Comparison of ENCODE assay signal across 12 cellular contexts in genomic region chr5:64690104-64690416, GRCh38. TPM values are rescaled to one million over a fixed set of nuclear protein-coding genes. Genes with fewer than 3 reads are reported as not detected.
A peak's percentile ranks its signal among the peaks of the same experiment; 100 is the strongest.
DNase-seq lines count a peak whose midpoint lies in the region; ATAC-seq and TF ChIP-seq lines count a peak whose summit lies in the region.
"Had no signal": no experiment of that assay in that cellular context is flagged by ENCODE, and none has a peak within 500 bp of the region (broad histone marks: within the 10 kb centered on the region; RNA-seq: fewer than 3 reads in every experiment).

No MANE protein-coding gene starts in this region.

- peaks cover 0 to 8% (median 5%) of the 10 kb centered on the region in 3 donors for H3K4me1 ChIP-seq in skeletal muscle tissue (ENCODE audit: control insufficient read depth in 3 of 3, insufficient read depth in 3 of 3, low read length in 3 of 3)
- H3K4me1 ChIP-seq: BE2C had no signal

- no peak overlapping the region for H3K27ac Mint-ChIP-seq in activated CD4-positive, alpha-beta T cell treated with anti-CD3 and anti-CD28 coated beads, Interleukin-2, amount 10 ng/mL, durations not matched to agents 7 days and 5 days
- H3K27ac Mint-ChIP-seq in activated T-helper 1 cell treated with anti-CD3 and anti-CD28 coated beads, Interleukin-12 subunit alpha, Interleukin-12 subunit beta, Interleukin-2, Interleukin-4 antibody, amounts not matched to agents 30 ng/mL and 10 ng/mL and 1 ng/mL, durations not matched to agents 14 hours and 24 hours and 36 hours: no peak overlapping the region
- H3K27ac Mint-ChIP-seq in glutamatergic neuron (ENCODE audit: unreplicated experiment): no peak overlapping the region

- TF ChIP-seq CTCF in glutamatergic neuron (IDR thresholded peaks at IDR 0.05; ENCODE audit: partially characterized antibody, unreplicated experiment): no peak

- H3K27me3 Mint-ChIP-seq in activated CD4-positive, alpha-beta T cell treated with anti-CD3 and anti-CD28 coated beads, Interleukin-2, amount 10 ng/mL, durations not matched to agents 7 days and 5 days: peaks cover 50% of the 10 kb centered on the region
- peaks cover 50% of the 10 kb centered on the region for H3K27me3 Mint-ChIP-seq in activated T-helper 1 cell treated with anti-CD3 and anti-CD28 coated beads, Interleukin-12 subunit alpha, Interleukin-12 subunit beta, Interleukin-2, Interleukin-4 antibody, amounts not matched to agents 30 ng/mL and 10 ng/mL and 1 ng/mL, durations not matched to agents 14 hours and 24 hours and 36 hours (ENCODE audit: insufficient read depth)
- H3K27me3 Mint-ChIP-seq in glutamatergic neuron (ENCODE audit: unreplicated experiment): peaks cover 9% of the 10 kb centered on the region

- intact Hi-C loops in activated T-helper 1 cell treated with anti-CD3 and anti-CD28 coated beads, Interleukin-12 subunit alpha, Interleukin-12 subunit beta, Interleukin-2, Interleukin-4 antibody, amounts not matched to agents 30 ng/mL and 10 ng/mL and 1 ng/mL, durations not matched to agents 14 hours and 24 hours and 36 hours (cut with micrococcal nuclease): no loop called here

- ATAC-seq in HG03045 (IDR thresholded peaks at IDR 0.05; ENCODE audit: unreplicated experiment) (no peak), GM18858 (IDR thresholded peaks at IDR 0.05; ENCODE audit: unreplicated experiment) (no peak)
- ATAC-seq: gastroesophageal sphincter had no signal

- H3K36me3 Mint-ChIP-seq in activated CD4-positive, alpha-beta T cell treated with anti-CD3 and anti-CD28 coated beads, Interleukin-2, amount 10 ng/mL, durations not matched to agents 7 days and 5 days (ENCODE audit: low read depth): no peaks in the 10 kb centered on the region
- no peaks in the 10 kb centered on the region for H3K36me3 Mint-ChIP-seq in activated T-helper 1 cell treated with anti-CD3 and anti-CD28 coated beads, Interleukin-12 subunit alpha, Interleukin-12 subunit beta, Interleukin-2, Interleukin-4 antibody, amounts not matched to agents 30 ng/mL and 10 ng/mL and 1 ng/mL, durations not matched to agents 14 hours and 24 hours and 36 hours (ENCODE audit: low read depth)
- no peaks in the 10 kb centered on the region for H3K36me3 Mint-ChIP-seq in glutamatergic neuron (ENCODE audit: unreplicated experiment)

- H3K9me3 ChIP-seq in skeletal muscle tissue (ENCODE audit: control insufficient read depth in 3 of 3, low read length in 3 of 3): no peaks in the 10 kb centered on the region
- H3K9me3 ChIP-seq: BE2C, gastroesophageal sphincter had no signal

- CTCF ChIA-PET in activated CD4-positive, alpha-beta T cell treated with anti-CD3 and anti-CD28 coated beads, Interleukin-2, amount 10 ng/mL, durations not matched to agents 7 days and 5 days (lab: Charles Lee): no interaction called here

- H3K4me3 Mint-ChIP-seq in activated CD4-positive, alpha-beta T cell treated with anti-CD3 and anti-CD28 coated beads, Interleukin-2, amount 10 ng/mL, durations not matched to agents 7 days and 5 days: peak overlapping the region; percentile 3
- H3K4me3 Mint-ChIP-seq in activated T-helper 1 cell treated with anti-CD3 and anti-CD28 coated beads, Interleukin-12 subunit alpha, Interleukin-12 subunit beta, Interleukin-2, Interleukin-4 antibody, amounts not matched to agents 30 ng/mL and 10 ng/mL and 1 ng/mL, durations not matched to agents 14 hours and 24 hours and 36 hours: peak overlapping the region; percentile 27
- peak overlapping the region; percentile 98 for H3K4me3 Mint-ChIP-seq in glutamatergic neuron (ENCODE audit: unreplicated experiment)

- H3K36me3 ChIP-seq in skeletal muscle tissue (ENCODE audit: control insufficient read depth in 3 of 3, insufficient read depth in 3 of 3, low read length in 3 of 3): no peaks in the 10 kb centered on the region
- H3K36me3 ChIP-seq: BE2C, gastroesophageal sphincter had no signal

- H3K9me3 Mint-ChIP-seq in activated CD4-positive, alpha-beta T cell treated with anti-CD3 and anti-CD28 coated beads, Interleukin-2, amount 10 ng/mL, durations not matched to agents 7 days and 5 days: no peaks in the 10 kb centered on the region
- no peaks in the 10 kb centered on the region for H3K9me3 Mint-ChIP-seq in activated T-helper 1 cell treated with anti-CD3 and anti-CD28 coated beads, Interleukin-12 subunit alpha, Interleukin-12 subunit beta, Interleukin-2, Interleukin-4 antibody, amounts not matched to agents 30 ng/mL and 10 ng/mL and 1 ng/mL, durations not matched to agents 14 hours and 24 hours and 36 hours
- peaks cover 3% of the 10 kb centered on the region for H3K9me3 Mint-ChIP-seq in glutamatergic neuron (ENCODE audit: unreplicated experiment)

- H3K4me3 ChIP-seq in skeletal muscle tissue (ENCODE audit: low read length in 3 of 3): peak overlapping the region; percentile 17 to 60 (median 60)

- H3K4me1 Mint-ChIP-seq in activated CD4-positive, alpha-beta T cell treated with anti-CD3 and anti-CD28 coated beads, Interleukin-2, amount 10 ng/mL, durations not matched to agents 7 days and 5 days: peaks cover 4% of the 10 kb centered on the region
- H3K4me1 Mint-ChIP-seq in activated T-helper 1 cell treated with anti-CD3 and anti-CD28 coated beads, Interleukin-12 subunit alpha, Interleukin-12 subunit beta, Interleukin-2, Interleukin-4 antibody, amounts not matched to agents 30 ng/mL and 10 ng/mL and 1 ng/mL, durations not matched to agents 14 hours and 24 hours and 36 hours (ENCODE audit: low read depth): peaks cover 6% of the 10 kb centered on the region
- H3K4me1 Mint-ChIP-seq in glutamatergic neuron (ENCODE audit: low read depth, unreplicated experiment): peaks cover 5% of the 10 kb centered on the region

- H3K9ac ChIP-seq in skeletal muscle tissue (ENCODE audit: low read depth in 1 of 3, low read length in 3 of 3): peak overlapping the region in 2 of 3 donors; percentile 6 to 26

- POLR2A ChIA-PET in activated CD4-positive, alpha-beta T cell treated with anti-CD3 and anti-CD28 coated beads, Interleukin-2, amount 10 ng/mL, durations not matched to agents 7 days and 5 days (lab: Charles Lee): no interaction called here

- peaks cover 12 to 23% (median 23%) of the 10 kb centered on the region in 3 donors for H3K27me3 ChIP-seq in skeletal muscle tissue (ENCODE audit: control insufficient read depth in 3 of 3, insufficient read depth in 3 of 3, low read length in 3 of 3)

- no peak overlapping the region for H3K27ac ChIP-seq in skeletal muscle tissue (ENCODE audit: low read depth, low read length)
- H3K27ac ChIP-seq: gastroesophageal sphincter had no signal

- DNase-seq in activated CD4-positive, alpha-beta T cell treated with anti-CD3 and anti-CD28 coated beads, Interleukin-2, amount 10 ng/mL, durations not matched to agents 7 days and 5 days: no peak
- no peak for DNase-seq in activated CD4-positive, alpha-beta T cell treated with anti-CD3 and anti-CD28 coated beads, Interleukin-2, amount 50 U/mL, for 48 hours
- DNase-seq in activated T-helper 1 cell treated with anti-CD3 and anti-CD28 coated beads, Interleukin-12 subunit alpha, Interleukin-12 subunit beta, Interleukin-2, Interleukin-4 antibody, amounts not matched to agents 30 ng/mL and 10 ng/mL and 1 ng/mL, durations not matched to agents 14 hours and 24 hours and 36 hours (ENCODE audit: low spot score): no peak
- DNase-seq in glutamatergic neuron: no peak
- no peak for DNase-seq in stimulated activated CD8-positive, alpha-beta memory T cell treated with anti-CD3 and anti-CD28 coated beads, Interleukin-4, amount 100 ng/mL, for 48 hours
- DNase-seq: activated effector memory CD4-positive, alpha-beta T cell treated with Interleukin-2 at 50 U/mL for 16 hours had no signal

RNA-seq across cellular contexts. Expression of gene SHISAL2B, which starts 0.2 kb away (rescaled TPM):
- not detected for total RNA-seq in activated CD4-positive, alpha-beta T cell treated with anti-CD3 and anti-CD28 coated beads, Interleukin-2, amount 10 ng/mL, durations not matched to agents 7 days and 5 days
- not detected in 2 replicates for total RNA-seq in activated T-helper 1 cell treated with anti-CD3 and anti-CD28 coated beads, Interleukin-12 subunit alpha, Interleukin-12 subunit beta, Interleukin-2, Interleukin-4 antibody, amounts not matched to agents 30 ng/mL and 10 ng/mL and 1 ng/mL, durations not matched to agents 14 hours and 24 hours and 36 hours
- total RNA-seq in glutamatergic neuron (ENCODE audit: unreplicated experiment) (not detected), skeletal muscle tissue (not detected)
- total RNA-seq: gastroesophageal sphincter, SK-MEL-5 had no signal

Comparison
In these comparisons a context has a peak if more than half of its experiments do, and no peak if none do; other contexts are left out.
1. H3K4me3 Mint-ChIP-seq: peak in every context shown above with its lines; median percentile 98 in glutamatergic neuron; 27 in activated T-helper 1 cell treated with anti-CD3 and anti-CD28 coated beads, Interleukin-12 subunit alpha, Interleukin-12 subunit beta, Interleukin-2, Interleukin-4 antibody, amounts not matched to agents 30 ng/mL and 10 ng/mL and 1 ng/mL, durations not matched to agents 14 hours and 24 hours and 36 hours; 3 in activated CD4-positive, alpha-beta T cell treated with anti-CD3 and anti-CD28 coated beads, Interleukin-2, amount 10 ng/mL, durations not matched to agents 7 days and 5 days.